Comparison of ENCODE assay signal across 8 cellular contexts in genomic region chr15:42737529-42738328, GRCh38. TPM values are rescaled to one million over a fixed set of nuclear protein-coding genes. Genes with fewer than 3 reads are reported as not detected.
DNase-seq lines count a peak whose midpoint lies in the region; TF ChIP-seq lines count a peak whose summit lies in the region.

No MANE protein-coding gene starts in this region.

- no peaks in the 10 kb centered on the region for H3K27me3 ChIP-seq in parathyroid adenoma (ENCODE audit: control insufficient read depth, insufficient read depth, low read length)

- H3K4me1 ChIP-seq in parathyroid adenoma: peaks cover 3% of the 10 kb centered on the region

- H3K4me3 ChIP-seq in epithelial cell of proximal tubule (ENCODE audit: low read depth, low read length) (peak overlapping the region; percentile 76), parathyroid adenoma (ENCODE audit: low read depth, low read length) (peak overlapping the region; percentile 78)

- DNase-seq in NCI-H146 (lab: John Stamatoyannopoulos, UW): peak; percentile 3
- no peak for DNase-seq in NCI-H146 treated with DMSO at 0.1 percent for 48 hours (lab: John Stamatoyannopoulos, UW; ENCODE audit: unreplicated experiment)
- peak; percentile 81 for DNase-seq in OCI-M1 (lab: John Stamatoyannopoulos, UW)
- no peak for DNase-seq in epithelial cell of proximal tubule (ENCODE audit: low read depth)
- no peak for DNase-seq in NCI-H2029 (lab: John Stamatoyannopoulos, UW)
- no peak for DNase-seq in stimulated activated CD4-positive, alpha-beta T cell treated with anti-CD3 and anti-CD28 coated beads, Interleukin-12 subunit alpha, Interleukin-12 subunit beta, amount 100 ng/mL, for 4 hours
- DNase-seq in activated effector memory CD4-positive, alpha-beta T cell treated with Interleukin-2 at 50 U/mL for 16 hours: no peak

- H3K9ac ChIP-seq in parathyroid adenoma: peak overlapping the region; percentile 67

- H3K27ac ChIP-seq in parathyroid adenoma: peak overlapping the region; percentile 69

- peak overlapping the region; percentile 93 for H2AFZ ChIP-seq in parathyroid adenoma

- H3K4me2 ChIP-seq in parathyroid adenoma (ENCODE audit: low read length): peak overlapping the region; percentile 96

- no peaks in the 10 kb centered on the region for H3K36me3 ChIP-seq in parathyroid adenoma (ENCODE audit: control insufficient read depth, insufficient read depth, low read length)

- no peaks in the 10 kb centered on the region for H3K79me2 ChIP-seq in parathyroid adenoma

- TF ChIP-seq CTCF in epithelial cell of proximal tubule (conservative IDR thresholded peaks at IDR 0.05; ENCODE audit: low read depth, low read length) (no peak), parathyroid adenoma (IDR thresholded peaks at IDR 0.05) (no peak)

- no peaks in the 10 kb centered on the region for H3K9me3 ChIP-seq in parathyroid adenoma (ENCODE audit: control insufficient read depth, low read length)

RNA-seq across cellular contexts. Expression of gene CDAN1, which starts 0.8 kb away (rescaled TPM):
- 13.7 and 16.4 TPM in 2 replicates for total RNA-seq in epithelial cell of proximal tubule

Comparison
In these comparisons a context has a peak if more than half of its experiments do, and no peak if none do; other contexts are left out.
1. DNase-seq: peak in NCI-H146 (single experiment) and OCI-M1 (single experiment); none in NCI-H146 treated with DMSO at 0.1 percent for 48 hours (single experiment), epithelial cell of proximal tubule (single experiment), NCI-H2029 (single experiment), stimulated activated CD4-positive, alpha-beta T cell treated with anti-CD3 and anti-CD28 coated beads, Interleukin-12 subunit alpha, Interleukin-12 subunit beta, amount 100 ng/mL, for 4 hours (single experiment) and activated effector memory CD4-positive, alpha-beta T cell treated with Interleukin-2 at 50 U/mL for 16 hours (single experiment).